ENCODE assay signal across 1 cellular context in the genomic region with DNA sequence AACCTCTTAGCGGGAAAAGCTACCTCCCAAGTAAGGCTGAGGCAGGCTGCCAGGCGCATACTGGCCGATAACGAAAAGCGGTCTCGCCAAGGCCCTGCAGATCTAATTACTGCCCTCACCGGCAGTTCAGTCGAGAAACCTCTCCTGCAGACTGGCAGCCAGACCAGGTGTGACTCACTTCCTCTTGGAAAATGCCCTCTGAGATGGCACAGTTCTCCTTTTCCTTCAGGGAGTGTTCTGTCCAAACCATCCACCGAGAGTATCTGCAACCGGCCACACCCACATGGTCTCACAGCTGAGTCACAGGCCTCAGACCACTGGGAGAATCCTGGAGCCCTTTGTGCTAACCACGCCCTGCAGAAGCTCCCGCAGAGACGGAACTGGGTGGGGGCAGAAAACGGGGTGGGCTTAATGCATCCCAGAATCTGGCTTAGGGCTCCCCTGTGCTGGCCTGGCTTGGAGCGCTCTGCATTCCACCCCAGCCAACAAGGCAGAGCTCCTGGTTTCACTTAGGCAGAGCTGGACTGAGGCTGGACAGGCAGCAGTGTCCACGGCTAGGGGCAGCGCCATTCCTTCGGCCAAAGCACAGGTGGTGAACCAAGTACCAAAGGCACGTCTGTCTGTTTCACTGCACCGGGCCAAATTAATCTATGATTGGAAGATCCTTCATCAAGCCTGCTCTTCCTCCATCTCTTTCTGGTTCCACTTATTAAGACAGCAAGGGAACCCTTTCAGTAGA.
TF ChIP-seq lines count a peak whose summit lies in the region.

No MANE protein-coding gene starts in this region.

TF ChIP-seq in SK-N-SH, 30 proteins besides CTCF, POLR2A, EP300 and RAD21 (continued from another document):
- TF ChIP-seq, protein P1, sequence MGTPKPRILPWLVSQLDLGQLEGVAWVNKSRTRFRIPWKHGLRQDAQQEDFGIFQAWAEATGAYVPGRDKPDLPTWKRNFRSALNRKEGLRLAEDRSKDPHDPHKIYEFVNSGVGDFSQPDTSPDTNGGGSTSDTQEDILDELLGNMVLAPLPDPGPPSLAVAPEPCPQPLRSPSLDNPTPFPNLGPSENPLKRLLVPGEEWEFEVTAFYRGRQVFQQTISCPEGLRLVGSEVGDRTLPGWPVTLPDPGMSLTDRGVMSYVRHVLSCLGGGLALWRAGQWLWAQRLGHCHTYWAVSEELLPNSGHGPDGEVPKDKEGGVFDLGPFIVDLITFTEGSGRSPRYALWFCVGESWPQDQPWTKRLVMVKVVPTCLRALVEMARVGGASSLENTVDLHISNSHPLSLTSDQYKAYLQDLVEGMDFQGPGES (IDR thresholded peaks at IDR 0.05; ENCODE audit: low read depth, low read length): no peak
- no peak for TF ChIP-seq YY1 (IDR thresholded peaks at IDR 0.05; ENCODE audit: low read depth)
- TF ChIP-seq, protein P2, sequence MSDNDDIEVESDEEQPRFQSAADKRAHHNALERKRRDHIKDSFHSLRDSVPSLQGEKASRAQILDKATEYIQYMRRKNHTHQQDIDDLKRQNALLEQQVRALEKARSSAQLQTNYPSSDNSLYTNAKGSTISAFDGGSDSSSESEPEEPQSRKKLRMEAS (IDR thresholded peaks at IDR 0.05; ENCODE audit: low read depth): peak; percentile 80
- no peak for TF ChIP-seq GABPA (IDR thresholded peaks at IDR 0.05; ENCODE audit: low read depth)
- peak; percentile 40; the same call in 1 of the 2 replicates for TF ChIP-seq TAF1 (IDR thresholded peaks at IDR 0.05; ENCODE audit: borderline replicate concordance, low read depth, low read length)
- TF ChIP-seq, protein P3, sequence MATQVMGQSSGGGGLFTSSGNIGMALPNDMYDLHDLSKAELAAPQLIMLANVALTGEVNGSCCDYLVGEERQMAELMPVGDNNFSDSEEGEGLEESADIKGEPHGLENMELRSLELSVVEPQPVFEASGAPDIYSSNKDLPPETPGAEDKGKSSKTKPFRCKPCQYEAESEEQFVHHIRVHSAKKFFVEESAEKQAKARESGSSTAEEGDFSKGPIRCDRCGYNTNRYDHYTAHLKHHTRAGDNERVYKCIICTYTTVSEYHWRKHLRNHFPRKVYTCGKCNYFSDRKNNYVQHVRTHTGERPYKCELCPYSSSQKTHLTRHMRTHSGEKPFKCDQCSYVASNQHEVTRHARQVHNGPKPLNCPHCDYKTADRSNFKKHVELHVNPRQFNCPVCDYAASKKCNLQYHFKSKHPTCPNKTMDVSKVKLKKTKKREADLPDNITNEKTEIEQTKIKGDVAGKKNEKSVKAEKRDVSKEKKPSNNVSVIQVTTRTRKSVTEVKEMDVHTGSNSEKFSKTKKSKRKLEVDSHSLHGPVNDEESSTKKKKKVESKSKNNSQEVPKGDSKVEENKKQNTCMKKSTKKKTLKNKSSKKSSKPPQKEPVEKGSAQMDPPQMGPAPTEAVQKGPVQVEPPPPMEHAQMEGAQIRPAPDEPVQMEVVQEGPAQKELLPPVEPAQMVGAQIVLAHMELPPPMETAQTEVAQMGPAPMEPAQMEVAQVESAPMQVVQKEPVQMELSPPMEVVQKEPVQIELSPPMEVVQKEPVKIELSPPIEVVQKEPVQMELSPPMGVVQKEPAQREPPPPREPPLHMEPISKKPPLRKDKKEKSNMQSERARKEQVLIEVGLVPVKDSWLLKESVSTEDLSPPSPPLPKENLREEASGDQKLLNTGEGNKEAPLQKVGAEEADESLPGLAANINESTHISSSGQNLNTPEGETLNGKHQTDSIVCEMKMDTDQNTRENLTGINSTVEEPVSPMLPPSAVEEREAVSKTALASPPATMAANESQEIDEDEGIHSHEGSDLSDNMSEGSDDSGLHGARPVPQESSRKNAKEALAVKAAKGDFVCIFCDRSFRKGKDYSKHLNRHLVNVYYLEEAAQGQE (IDR thresholded peaks at IDR 0.05; ENCODE audit: low read depth, low read length): no peak; the same call in 1 of the 2 replicates
- no peak for TF ChIP-seq CHD2 (IDR thresholded peaks at IDR 0.05; ENCODE audit: low read length, partially characterized antibody)
- TF ChIP-seq FOSL2 (IDR thresholded peaks at IDR 0.05; ENCODE audit: borderline replicate concordance, low read depth): peak; percentile 94
